ENCODE assay signal across 1 cellular context in the genomic region with DNA sequence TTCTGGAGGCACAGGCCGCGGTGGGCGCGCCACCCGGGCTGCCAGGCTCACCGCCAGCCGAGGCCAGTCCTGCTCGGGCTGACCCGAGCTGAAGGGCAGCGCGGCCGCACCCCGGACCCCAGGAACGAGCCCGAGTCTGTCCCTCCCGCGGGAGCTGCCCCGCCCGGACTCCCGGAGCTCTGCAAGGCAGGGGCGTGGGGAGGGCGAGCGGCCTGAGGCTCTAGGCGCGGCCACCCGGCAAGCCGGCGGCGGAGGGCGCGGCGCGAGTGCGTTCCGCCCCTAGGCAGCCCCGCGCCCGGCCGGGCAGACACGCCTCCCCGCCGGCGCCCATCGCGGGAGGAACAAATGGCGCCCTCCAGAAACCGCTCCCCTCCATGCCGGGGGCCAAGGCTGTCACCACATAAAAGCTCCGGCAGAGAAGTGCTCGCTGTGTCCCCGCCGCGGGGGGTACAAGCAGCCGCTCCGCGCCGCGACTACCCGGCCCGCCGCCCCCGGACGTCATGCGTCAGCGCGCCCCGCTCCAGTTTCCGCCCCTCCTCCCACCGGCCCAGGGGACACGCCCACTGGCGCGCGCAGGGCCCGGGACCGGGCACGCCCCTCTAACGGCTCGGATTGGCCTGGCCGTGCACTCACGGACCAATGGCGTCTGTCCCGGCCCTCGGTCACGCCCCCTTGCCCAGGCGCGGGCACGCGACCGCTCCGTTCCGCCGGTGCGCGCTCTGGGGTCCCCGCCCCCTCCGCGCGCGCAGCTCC.
TF ChIP-seq lines count a peak whose summit lies in the region.

No MANE protein-coding gene starts in this region.

TF ChIP-seq in neural cell, 6 proteins besides CTCF, POLR2A, EP300 and RAD21:
- TF ChIP-seq, protein P1, sequence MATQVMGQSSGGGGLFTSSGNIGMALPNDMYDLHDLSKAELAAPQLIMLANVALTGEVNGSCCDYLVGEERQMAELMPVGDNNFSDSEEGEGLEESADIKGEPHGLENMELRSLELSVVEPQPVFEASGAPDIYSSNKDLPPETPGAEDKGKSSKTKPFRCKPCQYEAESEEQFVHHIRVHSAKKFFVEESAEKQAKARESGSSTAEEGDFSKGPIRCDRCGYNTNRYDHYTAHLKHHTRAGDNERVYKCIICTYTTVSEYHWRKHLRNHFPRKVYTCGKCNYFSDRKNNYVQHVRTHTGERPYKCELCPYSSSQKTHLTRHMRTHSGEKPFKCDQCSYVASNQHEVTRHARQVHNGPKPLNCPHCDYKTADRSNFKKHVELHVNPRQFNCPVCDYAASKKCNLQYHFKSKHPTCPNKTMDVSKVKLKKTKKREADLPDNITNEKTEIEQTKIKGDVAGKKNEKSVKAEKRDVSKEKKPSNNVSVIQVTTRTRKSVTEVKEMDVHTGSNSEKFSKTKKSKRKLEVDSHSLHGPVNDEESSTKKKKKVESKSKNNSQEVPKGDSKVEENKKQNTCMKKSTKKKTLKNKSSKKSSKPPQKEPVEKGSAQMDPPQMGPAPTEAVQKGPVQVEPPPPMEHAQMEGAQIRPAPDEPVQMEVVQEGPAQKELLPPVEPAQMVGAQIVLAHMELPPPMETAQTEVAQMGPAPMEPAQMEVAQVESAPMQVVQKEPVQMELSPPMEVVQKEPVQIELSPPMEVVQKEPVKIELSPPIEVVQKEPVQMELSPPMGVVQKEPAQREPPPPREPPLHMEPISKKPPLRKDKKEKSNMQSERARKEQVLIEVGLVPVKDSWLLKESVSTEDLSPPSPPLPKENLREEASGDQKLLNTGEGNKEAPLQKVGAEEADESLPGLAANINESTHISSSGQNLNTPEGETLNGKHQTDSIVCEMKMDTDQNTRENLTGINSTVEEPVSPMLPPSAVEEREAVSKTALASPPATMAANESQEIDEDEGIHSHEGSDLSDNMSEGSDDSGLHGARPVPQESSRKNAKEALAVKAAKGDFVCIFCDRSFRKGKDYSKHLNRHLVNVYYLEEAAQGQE (IDR thresholded peaks at IDR 0.05; ENCODE audit: borderline replicate concordance), result peak; percentile 29
- TF ChIP-seq SMC3 (conservative IDR thresholded peaks at IDR 0.05; ENCODE audit: poor library complexity) (peak; percentile 51), TAF1 (IDR thresholded peaks at IDR 0.05; ENCODE audit: low read depth) (peak; percentile 75), POLR2AphosphoS5 (IDR thresholded peaks at IDR 0.05) (peak; percentile 91), EZH2 (IDR thresholded peaks at IDR 0.05; ENCODE audit: borderline replicate concordance, insufficient read depth, low read length, poor library complexity, severe bottlenecking) (no peak), MXI1 (conservative IDR thresholded peaks at IDR 0.05; ENCODE audit: poor library complexity, severe bottlenecking) (peak; percentile 66)
